Comparison of ENCODE assay signal across 1 cellular context in genomic region chr20:603116-603640, GRCh38.
TF ChIP-seq lines count a peak whose summit lies in the region.

No MANE protein-coding gene starts in this region.

TF ChIP-seq in H1, 55 proteins besides CTCF, POLR2A, EP300 and RAD21:
- TF ChIP-seq JUND (IDR thresholded peaks at IDR 0.05; ENCODE audit: low read length) (no peak), SIRT6 (IDR thresholded peaks at IDR 0.05; ENCODE audit: low read length) (no peak), NRF1 (IDR thresholded peaks at IDR 0.05; ENCODE audit: low read depth, low read length) (no peak), SRF (IDR thresholded peaks at IDR 0.05; ENCODE audit: low read depth, low read length) (no peak), POU5F1 (IDR thresholded peaks at IDR 0.05; ENCODE audit: low read depth, low read length) (no peak)
